In the genomic region with DNA sequence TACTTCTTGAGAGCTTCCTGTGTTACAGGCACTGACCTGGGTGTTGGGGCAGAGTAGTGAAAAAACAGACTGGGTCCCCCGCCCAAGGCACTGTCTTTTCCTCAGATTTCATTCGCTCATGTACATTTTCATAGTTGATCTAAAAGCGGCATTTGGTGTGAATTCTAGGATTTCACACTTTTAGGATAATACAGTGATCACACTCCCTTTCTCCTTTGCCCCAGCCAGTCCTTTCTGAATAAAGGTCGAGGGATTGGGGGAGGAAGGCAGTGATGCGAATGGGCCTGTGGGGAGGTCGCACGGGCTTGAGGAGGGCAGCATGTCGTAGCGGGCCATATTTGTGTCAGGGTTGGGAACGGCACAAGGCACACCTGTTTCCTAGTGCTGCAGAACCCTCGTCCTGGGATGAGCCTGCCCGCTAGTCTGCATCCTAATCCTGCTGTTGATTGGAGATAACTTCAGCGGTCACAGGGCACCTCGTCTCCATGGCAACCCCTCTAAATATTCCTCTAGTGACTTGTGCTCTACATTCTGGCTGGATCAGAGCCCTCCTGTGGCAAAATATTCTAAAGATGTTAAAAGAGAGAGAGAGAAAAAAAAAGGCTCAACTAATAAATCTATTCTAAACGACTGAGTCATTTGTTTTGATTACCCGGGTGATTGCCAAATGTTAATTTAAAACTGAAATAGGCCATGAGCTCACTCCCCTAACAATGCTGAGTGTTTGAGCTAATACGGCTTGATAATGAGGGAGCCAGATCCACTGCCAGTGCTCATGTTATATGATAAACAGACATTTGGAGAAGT, we compare ENCODE assay signal across 8 cellular contexts. TPM values are rescaled to one million over a fixed set of nuclear protein-coding genes. Genes with fewer than 3 reads are reported as not detected.
A peak's percentile ranks its signal among the peaks of the same experiment; 100 is the strongest.
DNase-seq lines count a peak whose midpoint lies in the region; ATAC-seq and TF ChIP-seq lines count a peak whose summit lies in the region.

No MANE protein-coding gene starts in this region.

- H3K27me3 ChIP-seq in ascending aorta (no peaks in the 10 kb centered on the region), right cardiac atrium (ENCODE audit: control insufficient read depth, insufficient read depth) (no peaks in the 10 kb centered on the region), skeletal muscle tissue (ENCODE audit: control insufficient read depth in 3 of 3, insufficient read depth in 3 of 3, low read length in 3 of 3) (no peaks in the 10 kb centered on the region)

- TF ChIP-seq CTCF in ascending aorta (IDR thresholded peaks at IDR 0.05): no peak

- no peaks in the 10 kb centered on the region for H3K36me3 ChIP-seq in ascending aorta
- H3K36me3 ChIP-seq in skeletal muscle tissue (ENCODE audit: control insufficient read depth in 3 of 3, insufficient read depth in 3 of 3, low read length in 3 of 3): no peaks in the 10 kb centered on the region

- intact Hi-C loops in ascending aorta (cut with DNase I) (loop anchor here (5.0 kb wide), 1 partner anchor 93 kb away; no protein-coding TSS in a partner anchor), right cardiac atrium (cut with DNase I) (loop anchor here in 2 of 4 donors (5.0 to 10.0 kb wide), 3 partner anchors 38 to 144 kb away; no protein-coding TSS in a partner anchor)

- H3K27ac ChIP-seq in ascending aorta (peak overlapping the region; percentile 78 to 81), right cardiac atrium (ENCODE audit: low read length) (peak overlapping the region; percentile 97), skeletal muscle tissue (ENCODE audit: low read depth, low read length) (peak overlapping the region; percentile 89)

- H3K4me3 ChIP-seq in ascending aorta (peak overlapping the region in 1 of 2 donors; percentile 51), right cardiac atrium (ENCODE audit: low read length) (no peak overlapping the region), skeletal muscle tissue (ENCODE audit: low read length in 3 of 3) (peak overlapping the region; percentile 12 to 54 (median 38))

- H3K9me3 ChIP-seq in ascending aorta (no peaks in the 10 kb centered on the region), right cardiac atrium (ENCODE audit: control insufficient read depth, low read length) (no peaks in the 10 kb centered on the region), skeletal muscle tissue (ENCODE audit: control insufficient read depth in 3 of 3, low read length in 3 of 3) (no peaks in the 10 kb centered on the region)

- DNase-seq in HS-5 (ENCODE audit: low read depth) (peak; percentile 56), ascending aorta (ENCODE audit: low spot score in 2 of 2) (peak in 1 of 2 donors; percentile 92), right cardiac atrium (peak; percentile 39 to 74 (median 68)), UCSD-AML1 (lab: John Stamatoyannopoulos, UW; ENCODE audit: unreplicated experiment) (no peak)
- DNase-seq in stimulated activated naive CD4-positive, alpha-beta T cell (lab: John Stamatoyannopoulos, UW): no peak

- peak overlapping the region; percentile 18 to 71 (median 63) for H3K9ac ChIP-seq in skeletal muscle tissue (ENCODE audit: low read depth in 1 of 3, low read length in 3 of 3)

- H3K4me1 ChIP-seq in ascending aorta (peaks cover 0 to 33% of the 10 kb centered on the region in 2 donors), right cardiac atrium (ENCODE audit: control insufficient read depth, insufficient read depth, low read length) (peaks cover 8% of the 10 kb centered on the region), skeletal muscle tissue (ENCODE audit: control insufficient read depth in 3 of 3, insufficient read depth in 3 of 3, low read length in 3 of 3) (peaks cover 18 to 28% (median 20%) of the 10 kb centered on the region in 3 donors)

- WGBS in right cardiac atrium: 16% methylated on average over 17 of the region's 17 CpGs

- peak; percentile 86 for ATAC-seq in right cardiac atrium
- ATAC-seq in HG03159 (IDR thresholded peaks at IDR 0.05; ENCODE audit: unreplicated experiment): no peak
- ATAC-seq in GM21723 (IDR thresholded peaks at IDR 0.05; ENCODE audit: unreplicated experiment): no peak

RNA-seq across cellular contexts. Expression of a gene that starts 21.8 kb away (rescaled TPM):
- total RNA-seq in ascending aorta (850 TPM), right cardiac atrium (100 to 1,000 TPM; 255 to 871 (median 312) TPM), skeletal muscle tissue (888 TPM)
- 442 TPM for polyA plus RNA-seq in right cardiac atrium

Comparison
In these comparisons a context has a peak if more than half of its experiments do, and no peak if none do; other contexts are left out.
1. DNase-seq: peak in HS-5 (single experiment) and right cardiac atrium (3 of 3); none in stimulated activated naive CD4-positive, alpha-beta T cell (0 of 6) and UCSD-AML1 (single experiment).
2. ATAC-seq: peak in right cardiac atrium (2 of 2); none in HG03159 (single experiment) and GM21723 (single experiment).
3. Peak in every context shown above with its lines, with median percentiles within 50 percentile points of each other: H3K27ac ChIP-seq.